ENCODE assay signal across 14 cellular contexts in the genomic region with DNA sequence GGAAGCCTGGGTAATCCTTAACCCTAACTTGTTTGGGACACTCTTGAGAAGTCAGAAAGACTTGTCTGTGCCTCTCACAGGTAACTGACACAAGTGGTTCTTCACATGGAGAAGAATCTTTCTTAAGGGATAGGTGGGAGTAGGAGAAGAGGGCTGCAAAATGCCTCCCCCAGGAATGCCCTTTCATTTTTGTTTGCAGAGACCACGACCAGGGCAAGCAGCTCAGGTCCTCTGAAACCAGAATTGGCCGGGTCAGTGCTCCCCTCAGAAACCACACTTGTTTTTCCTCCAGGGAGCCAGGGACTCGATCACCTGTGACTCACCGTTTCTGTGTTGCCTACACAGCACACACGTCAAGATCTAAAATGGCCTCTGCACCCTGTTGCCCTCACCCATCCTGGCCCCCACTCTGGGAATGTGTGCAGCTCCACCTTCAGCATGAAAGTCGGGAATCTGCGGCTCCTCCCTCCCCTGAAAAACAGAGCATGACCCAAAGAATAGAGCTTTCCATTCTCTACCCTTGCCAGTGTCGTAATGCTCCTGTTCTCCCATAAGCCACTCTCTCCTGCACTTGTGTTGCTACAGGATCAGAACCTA. TPM values are rescaled to one million over a fixed set of nuclear protein-coding genes. Genes with fewer than 3 reads are reported as not detected.
DNase-seq lines count a peak whose midpoint lies in the region; FAIRE-seq and TF ChIP-seq lines count a peak whose summit lies in the region.
"Had no signal": no experiment of that assay in that cellular context is flagged by ENCODE, and none has a peak within 500 bp of the region (broad histone marks: within the 10 kb centered on the region; RNA-seq: fewer than 3 reads in every experiment).

No MANE protein-coding gene starts in this region.

- H2AFZ ChIP-seq in neuronal stem cell (ENCODE audit: low read length) = no peak overlapping the region

- H2BK12ac ChIP-seq in neuronal stem cell (ENCODE audit: low read length) = no peak overlapping the region

- H3K27me3 ChIP-seq in neuronal stem cell (ENCODE audit: control insufficient read depth in 3 of 3, insufficient read depth in 3 of 3, low read depth in 1 of 3, low read length in 3 of 3) (peaks cover 0 to 3% (median 0%) of the 10 kb centered on the region in 3 experiments), BE2C (peaks cover 40% of the 10 kb centered on the region)
- peaks cover 3% of the 10 kb centered on the region for H3K27me3 ChIP-seq in effector memory CD4-positive, alpha-beta T cell (replicated peaks; ENCODE audit: control insufficient read depth, insufficient read depth, low read length, poor library complexity, severe bottlenecking)
- H3K27me3 ChIP-seq: cardiac muscle cell had no signal

- no peak overlapping the region for H4K91ac ChIP-seq in neuronal stem cell (ENCODE audit: low read depth, low read length, poor library complexity)

- no peaks in the 10 kb centered on the region for H3K9me3 ChIP-seq in neuronal stem cell (replicated peaks in 1 of 2; ENCODE audit: control insufficient read depth in 2 of 2, insufficient read depth in 1 of 2, low read depth in 1 of 2, low read length in 2 of 2)
- no peaks in the 10 kb centered on the region for H3K9me3 ChIP-seq in effector memory CD4-positive, alpha-beta T cell (ENCODE audit: control insufficient read depth, low read length)
- no peaks in the 10 kb centered on the region for H3K9me3 ChIP-seq in BE2C

- no peak for FAIRE-seq in GM19239 (lab: Jason Lieb, UNC)
- FAIRE-seq: islet of Langerhans had no signal

- no peak overlapping the region for H3K9ac ChIP-seq in neuronal stem cell (ENCODE audit: low read depth, low read length, poor library complexity)

- DNase-seq in GM19239 (ENCODE audit: insufficient read length, low spot score) (peak; percentile 21), LoVo (ENCODE audit: low spot score) (peak; percentile 38), epithelial cell of proximal tubule (ENCODE audit: low read depth) (peak; percentile 84), neuronal stem cell (ENCODE audit: low spot score) (no peak), T-helper 2 cell (no peak), BE2C (no peak), UCSD-AML1 (lab: John Stamatoyannopoulos, UW; ENCODE audit: unreplicated experiment) (no peak)
- no peak for DNase-seq in effector memory CD4-positive, alpha-beta T cell
- DNase-seq: COR-L47 had no signal

- H2BK5ac ChIP-seq in neuronal stem cell (ENCODE audit: low read length) = no peak overlapping the region

- no peak overlapping the region for H3K18ac ChIP-seq in neuronal stem cell (ENCODE audit: low read length)

- H3K36me3 ChIP-seq in neuronal stem cell (replicated peaks in 1 of 2; ENCODE audit: control insufficient read depth in 2 of 2, insufficient read depth in 2 of 2, low read length in 2 of 2) (no peaks in the 10 kb centered on the region), BE2C (no peaks in the 10 kb centered on the region)
- H3K36me3 ChIP-seq in effector memory CD4-positive, alpha-beta T cell (ENCODE audit: control insufficient read depth, insufficient read depth, low read length) = no peaks in the 10 kb centered on the region
- H3K36me3 ChIP-seq: cardiac muscle cell had no signal

- H3K4ac ChIP-seq in neuronal stem cell (ENCODE audit: low read length) = no peak overlapping the region

- no peak overlapping the region for H2AK5ac ChIP-seq in neuronal stem cell (ENCODE audit: low read depth, low read length)

- no peak for TF ChIP-seq CTCF in epithelial cell of proximal tubule (conservative IDR thresholded peaks at IDR 0.05; ENCODE audit: low read depth, low read length)
- TF ChIP-seq CTCF in BE2C (IDR thresholded peaks at IDR 0.05; ENCODE audit: low read depth, low read length) = no peak

- no peak overlapping the region for H3K27ac ChIP-seq in neuronal stem cell (replicated peaks; ENCODE audit: low read length)
- H3K27ac ChIP-seq in effector memory CD4-positive, alpha-beta T cell (ENCODE audit: insufficient read depth, low read length, poor library complexity, severe bottlenecking) = no peak overlapping the region
- H3K27ac ChIP-seq: cardiac muscle cell, RWPE1 had no signal

- H3K14ac ChIP-seq in neuronal stem cell (ENCODE audit: low read length) = peak overlapping the region; percentile 51

- H3K4me3 ChIP-seq in epithelial cell of proximal tubule (ENCODE audit: low read depth, low read length) (no peak overlapping the region), neuronal stem cell (ENCODE audit: low read length in 2 of 2) (no peak overlapping the region), BE2C (ENCODE audit: low read depth, low read length) (no peak overlapping the region)
- H3K4me3 ChIP-seq in effector memory CD4-positive, alpha-beta T cell (ENCODE audit: insufficient read depth, low read depth, low read length, poor library complexity, severe bottlenecking) = no peak overlapping the region
- H3K4me3 ChIP-seq: cardiac muscle cell had no signal

- H2BK15ac ChIP-seq in neuronal stem cell (ENCODE audit: low read length) = no peak overlapping the region

- H3K23ac ChIP-seq in neuronal stem cell (ENCODE audit: low read depth, low read length, poor library complexity) = no peak overlapping the region

- H2BK120ac ChIP-seq in neuronal stem cell (ENCODE audit: low read depth, low read length) = no peak overlapping the region

- no peak overlapping the region for H3K4me2 ChIP-seq in neuronal stem cell (ENCODE audit: insufficient read depth, low read length, poor library complexity, severe bottlenecking)

- H3K79me1 ChIP-seq in neuronal stem cell (ENCODE audit: low read depth, low read length) = no peaks in the 10 kb centered on the region

- peaks cover 4 to 5% of the 10 kb centered on the region in 2 donors for H3K4me1 ChIP-seq in neuronal stem cell (ENCODE audit: control insufficient read depth in 2 of 2, insufficient read depth in 1 of 2, low read depth in 1 of 2, low read length in 2 of 2)
- H3K4me1 ChIP-seq in effector memory CD4-positive, alpha-beta T cell (ENCODE audit: control insufficient read depth, insufficient read depth, low read length, poor library complexity, severe bottlenecking) = no peaks in the 10 kb centered on the region
- H3K4me1 ChIP-seq in BE2C = no peaks in the 10 kb centered on the region

- WGBS in neuronal stem cell (ENCODE audit: extremely low coverage in 2 of 2, insufficient read length in 2 of 2, insufficient replicate concordance in 1 of 2), 2 donors = no CpG with 5 or more reads among the region's 8 CpGs

- H4K8ac ChIP-seq in neuronal stem cell (ENCODE audit: low read depth, low read length) = no peak overlapping the region

RNA-seq across cellular contexts. Expression of a gene that starts 36.1 kb away (rescaled TPM):
- total RNA-seq in epithelial cell of proximal tubule = 21.9 and 29.8 TPM in 2 replicates
- 0.10 TPM for polyA plus RNA-seq in neuronal stem cell (2013, experiment 1 of 2)
- polyA plus RNA-seq in neuronal stem cell (2013, experiment 2 of 2) = 0.10 TPM
- not detected for polyA plus RNA-seq in BE2C (2012; ENCODE audit: insufficient read depth, insufficient read length, low read depth)
- total RNA-seq: cardiac muscle cell, NCI-H460, osteoblast had no signal
- polyA plus RNA-seq: cardiac muscle cell had no signal

Comparison
In these comparisons a context has a peak if more than half of its experiments do, and no peak if none do; other contexts are left out.
1. DNase-seq: peak in GM19239 (single experiment), LoVo (single experiment) and epithelial cell of proximal tubule (single experiment); none in neuronal stem cell (single experiment), T-helper 2 cell (0 of 5), effector memory CD4-positive, alpha-beta T cell (0 of 3), BE2C (single experiment) and UCSD-AML1 (single experiment).